ENCODE assay signal across 1 cellular context in the genomic region with DNA sequence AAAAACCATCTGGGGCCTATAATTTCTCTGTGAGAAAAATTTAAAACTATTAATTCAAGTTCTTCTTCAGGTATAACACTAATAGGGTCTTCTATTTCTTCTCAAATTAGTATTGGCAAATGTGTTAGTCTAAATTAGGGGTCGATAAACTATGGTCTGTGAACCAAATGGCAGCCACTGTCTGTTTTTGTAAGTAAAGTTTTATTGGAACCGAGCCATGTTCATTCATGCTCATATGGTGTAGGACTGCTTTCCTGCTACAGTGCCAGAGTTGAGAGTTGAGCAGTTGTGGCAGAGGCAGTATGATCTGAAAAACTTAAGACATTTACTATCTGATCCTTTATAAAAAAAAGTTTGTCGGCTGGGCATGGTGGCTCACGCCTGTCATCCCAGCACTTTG.
TF ChIP-seq lines count a peak whose summit lies in the region.

No MANE protein-coding gene starts in this region.

TF ChIP-seq in GM12878, 131 proteins besides CTCF, POLR2A, EP300 and RAD21:
- TF ChIP-seq, protein P1, sequence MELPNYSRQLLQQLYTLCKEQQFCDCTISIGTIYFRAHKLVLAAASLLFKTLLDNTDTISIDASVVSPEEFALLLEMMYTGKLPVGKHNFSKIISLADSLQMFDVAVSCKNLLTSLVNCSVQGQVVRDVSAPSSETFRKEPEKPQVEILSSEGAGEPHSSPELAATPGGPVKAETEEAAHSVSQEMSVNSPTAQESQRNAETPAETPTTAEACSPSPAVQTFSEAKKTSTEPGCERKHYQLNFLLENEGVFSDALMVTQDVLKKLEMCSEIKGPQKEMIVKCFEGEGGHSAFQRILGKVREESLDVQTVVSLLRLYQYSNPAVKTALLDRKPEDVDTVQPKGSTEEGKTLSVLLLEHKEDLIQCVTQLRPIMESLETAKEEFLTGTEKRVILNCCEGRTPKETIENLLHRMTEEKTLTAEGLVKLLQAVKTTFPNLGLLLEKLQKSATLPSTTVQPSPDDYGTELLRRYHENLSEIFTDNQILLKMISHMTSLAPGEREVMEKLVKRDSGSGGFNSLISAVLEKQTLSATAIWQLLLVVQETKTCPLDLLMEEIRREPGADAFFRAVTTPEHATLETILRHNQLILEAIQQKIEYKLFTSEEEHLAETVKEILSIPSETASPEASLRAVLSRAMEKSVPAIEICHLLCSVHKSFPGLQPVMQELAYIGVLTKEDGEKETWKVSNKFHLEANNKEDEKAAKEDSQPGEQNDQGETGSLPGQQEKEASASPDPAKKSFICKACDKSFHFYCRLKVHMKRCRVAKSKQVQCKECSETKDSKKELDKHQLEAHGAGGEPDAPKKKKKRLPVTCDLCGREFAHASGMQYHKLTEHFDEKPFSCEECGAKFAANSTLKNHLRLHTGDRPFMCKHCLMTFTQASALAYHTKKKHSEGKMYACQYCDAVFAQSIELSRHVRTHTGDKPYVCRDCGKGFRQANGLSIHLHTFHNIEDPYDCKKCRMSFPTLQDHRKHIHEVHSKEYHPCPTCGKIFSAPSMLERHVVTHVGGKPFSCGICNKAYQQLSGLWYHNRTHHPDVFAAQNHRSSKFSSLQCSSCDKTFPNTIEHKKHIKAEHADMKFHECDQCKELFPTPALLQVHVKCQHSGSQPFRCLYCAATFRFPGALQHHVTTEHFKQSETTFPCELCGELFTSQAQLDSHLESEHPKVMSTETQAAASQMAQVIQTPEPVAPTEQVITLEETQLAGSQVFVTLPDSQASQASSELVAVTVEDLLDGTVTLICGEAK (IDR thresholded peaks at IDR 0.05; ENCODE audit: borderline replicate concordance), result peak; percentile 57; the same call in 1 of the 2 replicates
- TF ChIP-seq, protein P2, sequence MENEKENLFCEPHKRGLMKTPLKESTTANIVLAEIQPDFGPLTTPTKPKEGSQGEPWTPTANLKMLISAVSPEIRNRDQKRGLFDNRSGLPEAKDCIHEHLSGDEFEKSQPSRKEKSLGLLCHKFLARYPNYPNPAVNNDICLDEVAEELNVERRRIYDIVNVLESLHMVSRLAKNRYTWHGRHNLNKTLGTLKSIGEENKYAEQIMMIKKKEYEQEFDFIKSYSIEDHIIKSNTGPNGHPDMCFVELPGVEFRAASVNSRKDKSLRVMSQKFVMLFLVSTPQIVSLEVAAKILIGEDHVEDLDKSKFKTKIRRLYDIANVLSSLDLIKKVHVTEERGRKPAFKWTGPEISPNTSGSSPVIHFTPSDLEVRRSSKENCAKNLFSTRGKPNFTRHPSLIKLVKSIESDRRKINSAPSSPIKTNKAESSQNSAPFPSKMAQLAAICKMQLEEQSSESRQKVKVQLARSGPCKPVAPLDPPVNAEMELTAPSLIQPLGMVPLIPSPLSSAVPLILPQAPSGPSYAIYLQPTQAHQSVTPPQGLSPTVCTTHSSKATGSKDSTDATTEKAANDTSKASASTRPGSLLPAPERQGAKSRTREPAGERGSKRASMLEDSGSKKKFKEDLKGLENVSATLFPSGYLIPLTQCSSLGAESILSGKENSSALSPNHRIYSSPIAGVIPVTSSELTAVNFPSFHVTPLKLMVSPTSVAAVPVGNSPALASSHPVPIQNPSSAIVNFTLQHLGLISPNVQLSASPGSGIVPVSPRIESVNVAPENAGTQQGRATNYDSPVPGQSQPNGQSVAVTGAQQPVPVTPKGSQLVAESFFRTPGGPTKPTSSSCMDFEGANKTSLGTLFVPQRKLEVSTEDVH (IDR thresholded peaks at IDR 0.05; ENCODE audit: low read depth, partially characterized antibody), result no peak
